ENCODE assay signal across 1 cellular context in the genomic region with DNA sequence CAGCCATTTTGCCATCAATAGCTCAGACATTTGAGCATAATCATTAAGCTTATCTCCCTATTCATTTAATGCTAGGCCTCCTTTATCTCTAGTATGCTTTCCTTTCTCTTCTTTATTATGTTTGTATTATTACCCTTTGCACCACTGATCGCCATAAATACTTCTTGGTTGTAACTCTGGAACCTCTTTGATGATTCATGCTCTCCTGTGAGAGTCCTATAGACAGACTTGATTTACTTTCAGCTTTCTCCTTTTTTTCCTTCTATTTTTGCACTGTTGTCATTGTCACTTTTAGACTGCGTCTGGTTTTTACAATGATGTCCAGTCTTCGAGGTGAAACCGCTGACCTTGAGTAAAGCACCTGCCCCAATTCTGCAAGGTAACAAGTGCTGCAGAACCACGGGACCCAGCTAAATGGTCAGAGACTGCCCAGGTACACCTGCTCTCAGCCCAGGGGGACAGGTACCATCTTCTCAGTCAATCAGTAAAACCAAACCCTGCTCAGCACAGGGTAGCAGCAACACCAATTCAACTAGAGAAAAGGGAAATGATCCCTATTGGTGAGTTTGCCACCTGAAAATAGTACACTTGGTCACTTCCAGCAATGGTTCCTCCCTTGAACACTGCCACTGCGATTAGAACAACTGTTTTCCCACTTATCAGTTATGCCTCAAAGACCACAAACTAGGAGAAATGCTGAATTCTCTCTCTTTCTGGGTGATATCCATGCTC.
TF ChIP-seq lines count a peak whose summit lies in the region.

No MANE protein-coding gene starts in this region.

TF ChIP-seq in IMR-90, 13 proteins besides CTCF, POLR2A, EP300 and RAD21:
- no peak for TF ChIP-seq CEBPB (IDR thresholded peaks at IDR 0.05; ENCODE audit: low read depth, low read length)
- TF ChIP-seq FOS (IDR thresholded peaks at IDR 0.05; ENCODE audit: low read depth, low read length): no peak
- TF ChIP-seq RFX5 (IDR thresholded peaks at IDR 0.05; ENCODE audit: low read depth, low read length): no peak
- TF ChIP-seq, protein P1, sequence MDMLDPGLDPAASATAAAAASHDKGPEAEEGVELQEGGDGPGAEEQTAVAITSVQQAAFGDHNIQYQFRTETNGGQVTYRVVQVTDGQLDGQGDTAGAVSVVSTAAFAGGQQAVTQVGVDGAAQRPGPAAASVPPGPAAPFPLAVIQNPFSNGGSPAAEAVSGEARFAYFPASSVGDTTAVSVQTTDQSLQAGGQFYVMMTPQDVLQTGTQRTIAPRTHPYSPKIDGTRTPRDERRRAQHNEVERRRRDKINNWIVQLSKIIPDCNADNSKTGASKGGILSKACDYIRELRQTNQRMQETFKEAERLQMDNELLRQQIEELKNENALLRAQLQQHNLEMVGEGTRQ (IDR thresholded peaks at IDR 0.05; ENCODE audit: low read depth, low read length): no peak
- TF ChIP-seq BHLHE40 (IDR thresholded peaks at IDR 0.05; ENCODE audit: low read depth, low read length): no peak
- TF ChIP-seq ELK1 (IDR thresholded peaks at IDR 0.05; ENCODE audit: borderline replicate concordance, low read depth, low read length): no peak
